In the genomic region with DNA sequence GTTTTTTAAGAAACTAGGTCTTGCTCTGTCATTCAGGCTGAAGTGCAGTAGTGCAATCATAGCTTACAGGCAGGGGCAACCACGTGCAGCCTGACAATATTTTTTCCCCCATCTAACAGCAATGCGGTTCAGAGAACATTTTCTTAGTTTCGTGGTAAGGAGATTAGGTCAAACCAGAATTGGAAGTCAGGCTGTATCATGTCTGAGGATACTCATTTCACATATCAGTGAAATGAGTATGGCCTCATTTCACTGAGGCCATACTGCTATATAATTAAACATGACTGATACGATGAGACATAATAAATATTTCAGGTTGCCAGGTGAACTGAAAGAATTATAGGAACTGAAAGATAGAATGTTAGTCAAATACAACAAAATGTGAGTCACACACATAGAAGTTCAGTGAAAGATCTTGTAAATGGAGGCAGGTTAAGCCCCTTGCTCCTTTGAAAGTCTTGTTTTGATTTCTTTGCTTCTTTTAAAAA, we compare ENCODE assay signal across 12 cellular contexts. TPM values are rescaled to one million over a fixed set of nuclear protein-coding genes. Genes with fewer than 3 reads are reported as not detected.
A peak's percentile ranks its signal among the peaks of the same experiment; 100 is the strongest.
DNase-seq lines count a peak whose midpoint lies in the region; ATAC-seq and TF ChIP-seq lines count a peak whose summit lies in the region.
"Had no signal": no experiment of that assay in that cellular context is flagged by ENCODE, and none has a peak within 500 bp of the region (broad histone marks: within the 10 kb centered on the region; RNA-seq: fewer than 3 reads in every experiment).

No MANE protein-coding gene starts in this region.

- no peaks in the 10 kb centered on the region for H3K4me1 Mint-ChIP-seq in activated T-cell treated with anti-CD3 and anti-CD28 coated beads, Interleukin-2, amount 50 U/mL, for 72 hours (ENCODE audit: low read depth)
- H3K4me1 Mint-ChIP-seq in stimulated activated memory B cell treated with anti-CD40 and anti-IgM and Interleukin-4, amounts not matched to agents 10 μg/mL and 1 μg/mL and 100 μg/mL, for 72 hours = no peaks in the 10 kb centered on the region
- H3K4me1 Mint-ChIP-seq in endothelial cell (ENCODE audit: unreplicated experiment) = no peaks in the 10 kb centered on the region
- no peaks in the 10 kb centered on the region for H3K4me1 Mint-ChIP-seq in effector memory CD8-positive, alpha-beta T cell (ENCODE audit: low read depth in 2 of 2)

- peak; percentile 11 to 26 for DNase-seq in activated T-cell treated with anti-CD3 and anti-CD28 coated beads, Interleukin-2, amount 50 U/mL, for 72 hours
- no peak for DNase-seq in activated T-cell treated with anti-CD3 and anti-CD28 coated beads, Interleukin-2, amount 50 U/mL, for 1 hour
- no peak for DNase-seq in NCI-H187 (lab: John Stamatoyannopoulos, UW)
- DNase-seq in endothelial cell (ENCODE audit: low spot score) = no peak
- no peak for DNase-seq in effector memory CD8-positive, alpha-beta T cell
- DNase-seq: NCI-H69, tibial artery had no signal

- TF ChIP-seq CTCF in endothelial cell (IDR thresholded peaks at IDR 0.05; ENCODE audit: unreplicated experiment) = no peak

- H3K27me3 Mint-ChIP-seq in activated T-cell treated with anti-CD3 and anti-CD28 coated beads, Interleukin-2, amount 50 U/mL, for 72 hours (ENCODE audit: low read depth) = no peaks in the 10 kb centered on the region
- H3K27me3 Mint-ChIP-seq in stimulated activated memory B cell treated with anti-CD40 and anti-IgM and Interleukin-4, amounts not matched to agents 10 μg/mL and 1 μg/mL and 100 μg/mL, for 72 hours = peaks cover 3% of the 10 kb centered on the region
- H3K27me3 Mint-ChIP-seq in endothelial cell (ENCODE audit: unreplicated experiment) = peaks cover 1% of the 10 kb centered on the region
- no peaks in the 10 kb centered on the region for H3K27me3 Mint-ChIP-seq in effector memory CD8-positive, alpha-beta T cell

- peak; percentile 92 to 96 for ATAC-seq in activated T-cell treated with anti-CD3 and anti-CD28 coated beads, Interleukin-2, amount 50 U/mL, for 72 hours (replicated peaks in 1 of 2)
- peak; percentile 83 for ATAC-seq in GM21723 (IDR thresholded peaks at IDR 0.05; ENCODE audit: unreplicated experiment)
- peak; percentile 89 for ATAC-seq in HG03159 (IDR thresholded peaks at IDR 0.05; ENCODE audit: unreplicated experiment)
- peak; percentile 70 for ATAC-seq in stimulated activated memory B cell treated with anti-CD40 and anti-IgM and Interleukin-4, amounts not matched to agents 10 μg/mL and 1 μg/mL and 100 μg/mL, for 72 hours
- no peak for ATAC-seq in effector memory CD8-positive, alpha-beta T cell (replicated peaks)
- ATAC-seq: SK-N-SH treated with all-trans-retinoic acid at 6 μM for 48 hours had no signal

- no peak overlapping the region for H3K4me3 Mint-ChIP-seq in activated T-cell treated with anti-CD3 and anti-CD28 coated beads, Interleukin-2, amount 50 U/mL, for 72 hours
- H3K4me3 Mint-ChIP-seq in stimulated activated memory B cell treated with anti-CD40 and anti-IgM and Interleukin-4, amounts not matched to agents 10 μg/mL and 1 μg/mL and 100 μg/mL, for 72 hours = no peak overlapping the region
- H3K4me3 Mint-ChIP-seq in endothelial cell (ENCODE audit: unreplicated experiment) = no peak overlapping the region
- H3K4me3 Mint-ChIP-seq in effector memory CD8-positive, alpha-beta T cell = no peak overlapping the region

- peaks cover 0 to 3% of the 10 kb centered on the region in 2 donors for H3K36me3 Mint-ChIP-seq in activated T-cell treated with anti-CD3 and anti-CD28 coated beads, Interleukin-2, amount 50 U/mL, for 72 hours (ENCODE audit: insufficient read depth in 2 of 2)
- no peaks in the 10 kb centered on the region for H3K36me3 Mint-ChIP-seq in stimulated activated memory B cell treated with anti-CD40 and anti-IgM and Interleukin-4, amounts not matched to agents 10 μg/mL and 1 μg/mL and 100 μg/mL, for 72 hours
- no peaks in the 10 kb centered on the region for H3K36me3 Mint-ChIP-seq in endothelial cell (ENCODE audit: low read depth, unreplicated experiment)
- no peaks in the 10 kb centered on the region for H3K36me3 Mint-ChIP-seq in effector memory CD8-positive, alpha-beta T cell (ENCODE audit: insufficient read depth)

- H3K9me3 Mint-ChIP-seq in activated T-cell treated with anti-CD3 and anti-CD28 coated beads, Interleukin-2, amount 50 U/mL, for 72 hours = peaks cover 1 to 8% of the 10 kb centered on the region in 2 donors
- peaks cover 5% of the 10 kb centered on the region for H3K9me3 Mint-ChIP-seq in stimulated activated memory B cell treated with anti-CD40 and anti-IgM and Interleukin-4, amounts not matched to agents 10 μg/mL and 1 μg/mL and 100 μg/mL, for 72 hours
- H3K9me3 Mint-ChIP-seq in endothelial cell (ENCODE audit: unreplicated experiment) = no peaks in the 10 kb centered on the region
- peaks cover 2 to 7% of the 10 kb centered on the region in 2 donors for H3K9me3 Mint-ChIP-seq in effector memory CD8-positive, alpha-beta T cell

- no peak overlapping the region for H3K27ac Mint-ChIP-seq in activated T-cell treated with anti-CD3 and anti-CD28 coated beads, Interleukin-2, amount 50 U/mL, for 72 hours
- no peak overlapping the region for H3K27ac Mint-ChIP-seq in stimulated activated memory B cell treated with anti-CD40 and anti-IgM and Interleukin-4, amounts not matched to agents 10 μg/mL and 1 μg/mL and 100 μg/mL, for 72 hours
- H3K27ac Mint-ChIP-seq in endothelial cell (ENCODE audit: unreplicated experiment) = no peak overlapping the region
- no peak overlapping the region for H3K27ac Mint-ChIP-seq in effector memory CD8-positive, alpha-beta T cell

RNA-seq across cellular contexts. Expression of a gene that starts 32.5 kb away (rescaled TPM):
- not detected for total RNA-seq in activated T-cell treated with anti-CD3 and anti-CD28 coated beads, Interleukin-2, amount 50 U/mL, for 72 hours
- total RNA-seq in endothelial cell (ENCODE audit: unreplicated experiment) = not detected
- total RNA-seq: astrocyte had no signal

Comparison
In these comparisons a context has a peak if more than half of its experiments do, and no peak if none do; other contexts are left out.
1. DNase-seq: peak in activated T-cell treated with anti-CD3 and anti-CD28 coated beads, Interleukin-2, amount 50 U/mL, for 72 hours (2 of 2); none in activated T-cell treated with anti-CD3 and anti-CD28 coated beads, Interleukin-2, amount 50 U/mL, for 1 hour (single experiment), NCI-H187 (0 of 2), endothelial cell (single experiment) and effector memory CD8-positive, alpha-beta T cell (0 of 3).